13 cellular contexts compared by ENCODE assay signal in genomic region chr12:109654357-109654756, GRCh38.
"Had no signal": no experiment of that assay in that cellular context is flagged by ENCODE, and none has a peak within 500 bp of the region (broad histone marks: within the 10 kb centered on the region; RNA-seq: fewer than 3 reads in every experiment).

No MANE protein-coding gene starts in this region.

- H3K4me3 Mint-ChIP-seq: activated CD4-positive, alpha-beta memory T cell treated with anti-CD3 and anti-CD28 coated beads for 36 hours; activated T-cell treated with anti-CD3 and anti-CD28 coated beads, Interleukin-2, amount 50 U/mL, for 4 hours; naive B cell; T-helper 17 cell had no signal

- H3K36me3 Mint-ChIP-seq: activated CD4-positive, alpha-beta memory T cell treated with anti-CD3 and anti-CD28 coated beads for 36 hours; naive B cell had no signal

- H3K4me3 ChIP-seq: stomach, testis had no signal

- ATAC-seq: activated T-cell treated with anti-CD3 and anti-CD28 coated beads, Interleukin-2, amount 50 U/mL, for 4 hours; esophagus mucosa; T-helper 17 cell had no signal

- H3K9me3 Mint-ChIP-seq: activated CD4-positive, alpha-beta memory T cell treated with anti-CD3 and anti-CD28 coated beads for 36 hours; activated T-cell treated with anti-CD3 and anti-CD28 coated beads, Interleukin-2, amount 50 U/mL, for 4 hours; naive B cell had no signal

- H3K27me3 ChIP-seq: testis had no signal

- H3K9me3 ChIP-seq: stomach, testis had no signal

- H3K4me1 ChIP-seq: stomach, testis had no signal

- H3K36me3 ChIP-seq: stomach, WERI-Rb-1 had no signal

- H3K27ac Mint-ChIP-seq: activated CD4-positive, alpha-beta memory T cell treated with anti-CD3 and anti-CD28 coated beads for 36 hours; naive B cell; T-helper 17 cell had no signal

- DNase-seq: activated CD4-positive, alpha-beta memory T cell treated with anti-CD3 and anti-CD28 coated beads for 36 hours; activated effector memory CD4-positive, alpha-beta T cell treated with Interleukin-2 at 50 U/mL for 16 hours; activated naive CD4-positive, alpha-beta T cell treated with anti-CD3 and anti-CD28 coated beads, Interleukin-2, amount 50 U/mL, for 16 hours; activated T-cell treated with anti-CD3 and anti-CD28 coated beads, Interleukin-2, amount 50 U/mL, for 4 hours; mammary epithelial cell; naive B cell; nucleus accumbens; stimulated activated CD4-positive, alpha-beta T cell treated with anti-CD3 and anti-CD28 coated beads, Interleukin-1b, Interleukin-23, amount 100 ng/mL, for 48 hours; stomach; T-helper 17 cell; testis; WERI-Rb-1 had no signal

- H3K4me1 Mint-ChIP-seq: naive B cell, T-helper 17 cell had no signal
